8 cellular contexts compared by ENCODE assay signal in the genomic region with DNA sequence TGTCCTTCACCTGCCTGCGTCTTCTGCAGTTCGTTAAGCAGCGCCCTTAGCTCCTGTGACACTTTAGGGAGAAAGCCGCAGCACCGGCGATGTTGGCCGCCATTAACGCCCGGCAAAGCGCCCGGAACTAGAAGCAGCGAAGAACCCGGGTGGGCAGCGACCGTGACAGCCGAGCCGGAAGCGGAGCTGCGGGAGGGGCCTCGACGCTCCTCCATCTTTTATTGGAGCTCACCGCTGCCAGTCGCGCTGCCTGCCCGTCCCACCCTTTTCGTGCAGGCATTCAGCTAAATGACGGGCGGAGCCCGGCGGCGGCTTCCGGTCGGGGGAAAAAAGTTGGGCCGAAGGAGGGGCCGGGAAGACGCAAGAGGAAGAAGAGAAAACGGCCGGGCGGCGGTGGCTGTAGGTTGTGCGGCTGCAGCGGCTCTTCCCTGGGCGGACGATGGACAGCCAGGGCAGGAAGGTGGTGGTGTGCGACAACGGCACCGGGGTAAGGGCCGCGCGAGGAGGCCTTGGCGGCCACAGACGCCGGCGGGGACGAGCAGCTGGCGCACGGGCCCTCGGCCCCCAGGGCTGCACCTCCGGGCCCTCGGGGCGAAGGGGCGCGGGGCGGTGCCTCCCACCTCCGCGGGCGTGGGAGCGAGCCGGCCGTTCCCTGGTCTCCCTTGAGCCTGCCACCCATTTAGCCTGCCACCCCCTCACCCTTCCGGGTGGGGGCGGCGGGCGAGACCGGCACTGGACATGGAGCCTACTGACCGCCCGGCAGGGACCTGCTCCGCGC. TPM values are rescaled to one million over a fixed set of nuclear protein-coding genes. Genes with fewer than 3 reads are reported as not detected.
DNase-seq lines count a peak whose midpoint lies in the region; ATAC-seq, FAIRE-seq and TF ChIP-seq lines count a peak whose summit lies in the region.

Gene ACTR2, plus strand, starts transcription at position 361 of the 778 bp plus-strand sequence. Its CDS starts 79 bp downstream, at position 440.

- H3K79me2 ChIP-seq in mammary epithelial cell (ENCODE audit: insufficient read depth, low read length) = peaks cover 68% of the 10 kb centered on the region

- FAIRE-seq in small intestine (lab: Jason Lieb, UNC) = no peak

- H3K4me3 ChIP-seq in WERI-Rb-1 (ENCODE audit: low read depth, low read length) (peak within 1 kb of the TSS; percentile 80), mammary epithelial cell (replicated peaks in 1 of 3; ENCODE audit: insufficient read depth in 1 of 3, low read depth in 2 of 3, low read length in 3 of 3) (peak within 1 kb of the TSS; percentile 82 to 97 (median 96)), iPS-20b (ENCODE audit: low read length) (peak within 1 kb of the TSS; percentile 98), small intestine (ENCODE audit: low read depth in 1 of 2, low read length in 2 of 2) (peak within 1 kb of the TSS; percentile 93 to 99)

- WGBS in mammary epithelial cell (ENCODE audit: low coverage, missing lambda C conversion rate) = under 1% methylated on average over 25 of the region's 79 CpGs
- 0% methylated on average over 52 to 79 of the region's 79 CpGs for WGBS in small intestine, 3 donors

- peaks cover 11% of the 10 kb centered on the region for H3K36me3 ChIP-seq in WERI-Rb-1
- H3K36me3 ChIP-seq in mammary epithelial cell (ENCODE audit: insufficient read depth, low read length) = peaks cover 2% of the 10 kb centered on the region
- H3K36me3 ChIP-seq in iPS-20b (ENCODE audit: insufficient read depth, low read depth, low read length) = no peaks in the 10 kb centered on the region
- no peaks in the 10 kb centered on the region for H3K36me3 ChIP-seq in small intestine (ENCODE audit: control insufficient read depth in 2 of 2, insufficient read depth in 2 of 2, low read length in 2 of 2)

- DNase-seq in ACHN (peak; percentile 98), NCI-H2227 (lab: John Stamatoyannopoulos, UW; ENCODE audit: unreplicated experiment) (peak; percentile 97), WERI-Rb-1 (peak; percentile 99), mammary epithelial cell (peak; percentile 96), small intestine (peak; percentile 97)

- ATAC-seq in GM18873 (IDR thresholded peaks at IDR 0.05; ENCODE audit: low FRiP score, unreplicated experiment) (peak; percentile 83), HG03139 (IDR thresholded peaks at IDR 0.05; ENCODE audit: unreplicated experiment) (peak; percentile 90)

- dilution Hi-C loops in mammary epithelial cell (cut with HindIII; ENCODE audit: low sequenced_read_pairs) = no loop called here

- CTCF ChIA-PET in mammary epithelial cell (lab: Charles Lee; ENCODE audit: low non-redundant PET) = interaction anchor here (0.6 kb wide), 2 partner anchors 35 to 171 kb away, joined by 3 to 21 read pairs; no protein-coding TSS in a partner anchor

- H3K9me3 ChIP-seq in WERI-Rb-1 (ENCODE audit: severe bottlenecking) (no peaks in the 10 kb centered on the region), mammary epithelial cell (replicated peaks; ENCODE audit: insufficient read depth, low read length) (no peaks in the 10 kb centered on the region), iPS-20b (ENCODE audit: insufficient read depth, low read depth, low read length) (no peaks in the 10 kb centered on the region), small intestine (ENCODE audit: control insufficient read depth, low read depth) (no peaks in the 10 kb centered on the region)

- H3K27ac ChIP-seq in WERI-Rb-1 = peak within 1 kb of the TSS; percentile 90
- H3K27ac ChIP-seq in mammary epithelial cell (ENCODE audit: insufficient read depth, low read depth, low read length) = peak within 1 kb of the TSS; percentile 82
- no peak within 1 kb of the TSS for H3K27ac ChIP-seq in iPS-20b (ENCODE audit: low read length)
- H3K27ac ChIP-seq in small intestine (ENCODE audit: low read depth in 1 of 2, low read length in 1 of 2) = peak within 1 kb of the TSS; percentile 98 to 100

- H3K4me2 ChIP-seq in mammary epithelial cell (ENCODE audit: insufficient read depth, low read depth, low read length) = peak within 1 kb of the TSS; percentile 83

- in situ Hi-C loops in ACHN (cut with HindIII; ENCODE audit: low pct_ligation_motif_present, low pct_unique_long_range_greater_than_20kb, low sequenced_read_pairs) (no loop called here), mammary epithelial cell (cut with MboI; ENCODE audit: low sequenced_read_pairs in 2 of 2) (no loop called here)

- intact Hi-C loops in mammary epithelial cell (cut with micrococcal nuclease) = loop anchor here (5.0 kb wide), 1 partner anchor 95 kb away; the partner anchor contains the start of gene RAB1A

- peaks cover 3% of the 10 kb centered on the region for H4K20me1 ChIP-seq in mammary epithelial cell (ENCODE audit: insufficient read depth, low read length)

- H3K9ac ChIP-seq in mammary epithelial cell (ENCODE audit: insufficient read depth, low read length) (peak within 1 kb of the TSS; percentile 84), iPS-20b (ENCODE audit: low read depth, low read length) (peak within 1 kb of the TSS; percentile 92)

- H3K4me1 ChIP-seq in mammary epithelial cell (ENCODE audit: insufficient read depth, low read length) = peaks cover 29% of the 10 kb centered on the region
- peaks cover 2% of the 10 kb centered on the region; the same call in 1 of the 2 replicates for H3K4me1 ChIP-seq in iPS-20b (ENCODE audit: insufficient read depth, low read length)
- peaks cover 0 to 10% of the 10 kb centered on the region in 2 donors for H3K4me1 ChIP-seq in small intestine (ENCODE audit: control insufficient read depth in 2 of 2, insufficient read depth in 1 of 2, low read depth in 1 of 2, low read length in 1 of 2)

- no peaks in the 10 kb centered on the region for H3K27me3 ChIP-seq in WERI-Rb-1 (ENCODE audit: insufficient read depth, low read depth, severe bottlenecking)
- no peaks in the 10 kb centered on the region for H3K27me3 ChIP-seq in mammary epithelial cell (ENCODE audit: insufficient read depth, low read length)
- H3K27me3 ChIP-seq in iPS-20b (ENCODE audit: insufficient read depth, low read length) = no peaks in the 10 kb centered on the region
- no peaks in the 10 kb centered on the region for H3K27me3 ChIP-seq in small intestine (ENCODE audit: control insufficient read depth in 2 of 2, insufficient read depth in 2 of 2, low read length in 2 of 2)

- TF ChIP-seq CTCF in WERI-Rb-1 (IDR thresholded peaks at IDR 0.05; ENCODE audit: low read depth, low read length) (no peak), mammary epithelial cell (conservative IDR thresholded peaks at IDR 0.05 in 1 of 2, IDR thresholded peaks at IDR 0.05 in 1 of 2; ENCODE audit: extremely low read depth in 1 of 2, insufficient read depth in 1 of 2, low read depth in 1 of 2, low read length in 2 of 2) (no peak)

- peak within 1 kb of the TSS; percentile 99 for H2AFZ ChIP-seq in mammary epithelial cell (ENCODE audit: low read depth, low read length)

- TSS peak; percentile 47 for BruUV-seq in mammary epithelial cell (replicated peaks; lab: Mats Ljungman, UMichigan)

RNA-seq across cellular contexts. Expression of gene ACTR2, which starts in this region (rescaled TPM):
- total RNA-seq in mammary epithelial cell = 100 to 1,000 TPM in 1 of 2 donors, 10 to 100 TPM in 1; 95.0 to 291 TPM
- 70.3 TPM for polyA plus RNA-seq in mammary epithelial cell
- 199 TPM for polyA minus RNA-seq in mammary epithelial cell
- polyA plus RNA-seq in small intestine = 100 to 1,000 TPM in 1 of 3 donors, 10 to 100 TPM in 2; 76.7 to 118 (median 85.0) TPM
